10 cellular contexts compared by ENCODE assay signal in genomic region chr10:79152423-79152817, GRCh38.
DNase-seq lines count a peak whose midpoint lies in the region; ATAC-seq and TF ChIP-seq lines count a peak whose summit lies in the region.
"Had no signal": no experiment of that assay in that cellular context is flagged by ENCODE, and none has a peak within 500 bp of the region (broad histone marks: within the 10 kb centered on the region; RNA-seq: fewer than 3 reads in every experiment).

No MANE protein-coding gene starts in this region.

- DNase-seq in left cardiac atrium, result peak; percentile 64
- DNase-seq in cardiac septum (ENCODE audit: low spot score), result no peak
- no peak for DNase-seq in coronary artery (ENCODE audit: low spot score)
- no peak for DNase-seq in MV-4-11 (lab: John Stamatoyannopoulos, UW)
- DNase-seq in Kasumi-1 (lab: John Stamatoyannopoulos, UW), result no peak
- DNase-seq in G401 (ENCODE audit: low spot score), result no peak
- DNase-seq: activated T-cell treated with anti-CD3 and anti-CD28 coated beads, Interleukin-2, amount 50 U/mL, for 48 hours; effector CD4-positive, alpha-beta T cell had no signal

- H3K4me3 ChIP-seq in coronary artery, result no peak overlapping the region

- H3K9me3 Mint-ChIP-seq in nephron, result no peaks in the 10 kb centered on the region

- intact Hi-C loops in left cardiac atrium (cut with DNase I) (loop anchor here in 1 of 2 donors (5.0 to 10.0 kb wide), 2 partner anchors 40 to 178 kb away; no protein-coding TSS in a partner anchor), cardiac septum (cut with DNase I) (loop anchor here (5.0 kb wide), 1 partner anchor 180 kb away; no protein-coding TSS in a partner anchor)

- ATAC-seq in left cardiac atrium (no peak), HG03097 (IDR thresholded peaks at IDR 0.05; ENCODE audit: low FRiP score, unreplicated experiment) (no peak)

- H3K27ac Mint-ChIP-seq in nephron, result peak overlapping the region; percentile 41 to 88 (median 63)

- in situ Hi-C loops in G401 (cut with HindIII; ENCODE audit: low sequenced_read_pairs), result no loop called here

- peak overlapping the region; percentile 81 to 91 for H3K27ac ChIP-seq in coronary artery

- H3K4me1 Mint-ChIP-seq in nephron, result peaks cover 52% of the 10 kb centered on the region

- TF ChIP-seq CTCF in coronary artery (IDR thresholded peaks at IDR 0.05) (no peak), nephron (IDR thresholded peaks at IDR 0.05; ENCODE audit: unreplicated experiment in 3 of 3) (no peak)

- no peaks in the 10 kb centered on the region for H3K27me3 Mint-ChIP-seq in nephron (ENCODE audit: low read depth)

- H3K4me3 Mint-ChIP-seq in nephron, result no peak overlapping the region

- H3K36me3 Mint-ChIP-seq in nephron (ENCODE audit: low read depth), result peaks cover 3% of the 10 kb centered on the region
